ENCODE assay signal across 15 cellular contexts in genomic region chr11:85525711-85526110, GRCh38.
DNase-seq lines count a peak whose midpoint lies in the region; ATAC-seq and TF ChIP-seq lines count a peak whose summit lies in the region.
"Had no signal": no experiment of that assay in that cellular context is flagged by ENCODE, and none has a peak within 500 bp of the region (broad histone marks: within the 10 kb centered on the region; RNA-seq: fewer than 3 reads in every experiment).

No MANE protein-coding gene starts in this region.

- H2AK5ac ChIP-seq in H9 (ENCODE audit: insufficient read length, low read length) (no peak overlapping the region), neuronal stem cell (ENCODE audit: low read depth, low read length) (no peak overlapping the region)

- no peak for DNase-seq in H9
- DNase-seq in WTC11 (ENCODE audit: low spot score): no peak
- DNase-seq in neuronal stem cell (ENCODE audit: low spot score): no peak
- no peak for DNase-seq in stimulated activated naive CD4-positive, alpha-beta T cell (lab: John Stamatoyannopoulos, UW)
- DNase-seq in immature natural killer cell: no peak
- no peak for DNase-seq in HEK293T (ENCODE audit: extremely low spot score)
- DNase-seq: 8988T; AML-193; Caco-2; CD8-positive, alpha-beta memory T cell; DND-41; GDM1 had no signal

- H3K18ac ChIP-seq in H9 (ENCODE audit: insufficient read length, low read depth, low read length) (no peak overlapping the region), neuronal stem cell (ENCODE audit: low read length) (no peak overlapping the region)

- no peaks in the 10 kb centered on the region for H3K23me2 ChIP-seq in H9 (ENCODE audit: insufficient read length, low read depth, low read length, poor library complexity, severe bottlenecking)

- 0 out of 2 replicates have a peak, but pooled peaks cover 2% of the 10 kb centered on the region for H3K36me3 ChIP-seq in iPS-20b (ENCODE audit: insufficient read depth, low read depth, low read length)
- H3K36me3 ChIP-seq in neuronal stem cell (replicated peaks in 1 of 2; ENCODE audit: control insufficient read depth in 2 of 2, insufficient read depth in 2 of 2, low read length in 2 of 2): no peaks in the 10 kb centered on the region

- ATAC-seq in WTC11: peak; percentile 77
- ATAC-seq: HepG2 had no signal

- H4K8ac ChIP-seq in H9 (replicated peaks; ENCODE audit: insufficient read length, low read depth, low read length): no peak overlapping the region
- H4K8ac ChIP-seq in neuronal stem cell (ENCODE audit: low read depth, low read length): no peak overlapping the region

- CTCF ChIA-PET in WTC11 (lab: Charles Lee): no interaction called here
- CTCF ChIA-PET in HEK293T (lab: Yijun Ruan, JAX): no interaction called here

- POLR2A ChIA-PET in WTC11 (lab: Charles Lee) (no interaction called here), HEK293T (lab: Yijun Ruan, JAX) (no interaction called here)

- no peak overlapping the region for H2BK15ac ChIP-seq in H9 (ENCODE audit: low read depth, low read length)
- H2BK15ac ChIP-seq in neuronal stem cell (ENCODE audit: low read length): no peak overlapping the region

- H4K91ac ChIP-seq in H9 (ENCODE audit: insufficient read length, low read depth, low read length) (no peak overlapping the region), neuronal stem cell (ENCODE audit: low read depth, low read length, poor library complexity) (no peak overlapping the region)

- H3K9ac ChIP-seq in H9 (ENCODE audit: extremely low read depth, insufficient read length, low read length) (no peak overlapping the region), iPS-20b (ENCODE audit: low read depth, low read length) (peak overlapping the region; percentile 38; the same call in 1 of the 2 replicates), neuronal stem cell (ENCODE audit: low read depth, low read length, poor library complexity) (no peak overlapping the region)
- H3K9ac ChIP-seq: BLaER1 had no signal

- H4K20me1 ChIP-seq in H9 (ENCODE audit: control insufficient read depth, insufficient read depth, insufficient read length): no peaks in the 10 kb centered on the region
- H4K20me1 ChIP-seq: BLaER1 had no signal

- no peak overlapping the region for H3K4me3 Mint-ChIP-seq in H9
- H3K4me3 Mint-ChIP-seq in WTC11: peak overlapping the region; percentile 1; the same call in 1 of the 2 replicates
- no peak overlapping the region for H3K4me3 Mint-ChIP-seq in immature natural killer cell
- H3K4me3 Mint-ChIP-seq: CD8-positive, alpha-beta memory T cell had no signal

- H2BK5ac ChIP-seq in H9 (ENCODE audit: insufficient read length, low read length): no peak overlapping the region
- no peak overlapping the region for H2BK5ac ChIP-seq in neuronal stem cell (ENCODE audit: low read length)

- H3T11ph ChIP-seq in H9 (ENCODE audit: low read length): no peak overlapping the region

- H3K4ac ChIP-seq in H9 (ENCODE audit: low read depth, low read length) (no peak overlapping the region), neuronal stem cell (ENCODE audit: low read length) (no peak overlapping the region)

- H2BK20ac ChIP-seq in H9 (ENCODE audit: low read depth, low read length, poor library complexity, severe bottlenecking): no peak overlapping the region

- no peaks in the 10 kb centered on the region for H3K79me2 ChIP-seq in H9 (ENCODE audit: insufficient read depth, low read length)

- H4K5ac ChIP-seq in H9 (ENCODE audit: insufficient read length, low read depth, low read length): no peak overlapping the region

- H3K27me3 Mint-ChIP-seq in H9 (ENCODE audit: low read depth) (no peaks in the 10 kb centered on the region; the same call in 1 of the 2 replicates), WTC11 (ENCODE audit: low read depth) (peaks cover 5% of the 10 kb centered on the region; the same call in 1 of the 2 replicates), immature natural killer cell (ENCODE audit: low read depth in 3 of 3) (peaks cover 0 to 3% (median 1%) of the 10 kb centered on the region in 3 donors)
- H3K27me3 Mint-ChIP-seq: CD8-positive, alpha-beta memory T cell had no signal

- no CpG with 5 or more reads among the region's 3 CpGs for WGBS in H9 (ENCODE audit: extremely low coverage, insufficient read length, low lambda C conversion rate)
- no CpG with 5 or more reads among the region's 3 CpGs for WGBS in neuronal stem cell (ENCODE audit: extremely low coverage in 2 of 2, insufficient read length in 2 of 2, insufficient replicate concordance in 1 of 2), 2 donors

- H3K14ac ChIP-seq in H9 (ENCODE audit: insufficient read depth, low read length) (no peak overlapping the region), neuronal stem cell (ENCODE audit: low read length) (no peak overlapping the region)

- H2BK120ac ChIP-seq in H9 (ENCODE audit: low read depth, low read length, poor library complexity, severe bottlenecking) (no peak overlapping the region), neuronal stem cell (ENCODE audit: low read depth, low read length) (no peak overlapping the region)

- peak overlapping the region; percentile 48 for H2AFZ ChIP-seq in H9 (ENCODE audit: low read length)
- peak overlapping the region; percentile 67 for H2AFZ ChIP-seq in neuronal stem cell (ENCODE audit: low read length)

- peak overlapping the region; percentile 92 to 98 (median 94) for H3K27ac Mint-ChIP-seq in H9
- H3K27ac Mint-ChIP-seq in WTC11: peak overlapping the region; percentile 93
- no peak overlapping the region for H3K27ac Mint-ChIP-seq in immature natural killer cell
- H3K27ac Mint-ChIP-seq: CD8-positive, alpha-beta memory T cell had no signal

- H3K4me1 Mint-ChIP-seq in H9: peaks cover 24 to 33% of the 10 kb centered on the region in 2 experiments
- H3K4me1 Mint-ChIP-seq in WTC11: peaks cover 43% of the 10 kb centered on the region
- no peaks in the 10 kb centered on the region for H3K4me1 Mint-ChIP-seq in immature natural killer cell
- H3K4me1 Mint-ChIP-seq: CD8-positive, alpha-beta memory T cell had no signal

- H3K56ac ChIP-seq in H9 (ENCODE audit: insufficient read length, low read depth, low read length): no peak overlapping the region

- H3K9me3 Mint-ChIP-seq in H9 (peaks cover 47 to 50% of the 10 kb centered on the region in 2 experiments), WTC11 (peaks cover 54% of the 10 kb centered on the region), immature natural killer cell (peaks cover 3 to 26% (median 12%) of the 10 kb centered on the region in 6 donors)

- H3K4me2 ChIP-seq in H9 (ENCODE audit: insufficient read depth, insufficient read length, low read length) (no peak overlapping the region), neuronal stem cell (ENCODE audit: insufficient read depth, low read length, poor library complexity, severe bottlenecking) (no peak overlapping the region)
- H3K4me2 ChIP-seq: BLaER1 had no signal

- no peaks in the 10 kb centered on the region for H3K27me3 ChIP-seq in H9 (ENCODE audit: insufficient read depth, low read length)
- no peaks in the 10 kb centered on the region for H3K27me3 ChIP-seq in iPS-20b (ENCODE audit: insufficient read depth, low read length)
- H3K27me3 ChIP-seq in neuronal stem cell (ENCODE audit: control insufficient read depth in 3 of 3, insufficient read depth in 3 of 3, low read depth in 1 of 3, low read length in 3 of 3): no peaks in the 10 kb centered on the region
- H3K27me3 ChIP-seq: BLaER1 had no signal

- H3K79me1 ChIP-seq in H9 (ENCODE audit: insufficient read depth, low read depth, low read length, poor library complexity, severe bottlenecking) (no peaks in the 10 kb centered on the region), neuronal stem cell (ENCODE audit: low read depth, low read length) (no peaks in the 10 kb centered on the region)

- H2BK12ac ChIP-seq in H9 (ENCODE audit: insufficient read length, low read depth, low read length) (no peak overlapping the region), neuronal stem cell (ENCODE audit: low read length) (no peak overlapping the region)

- TF ChIP-seq CTCF in H9 (conservative IDR thresholded peaks at IDR 0.05) (no peak), WTC11 (IDR thresholded peaks at IDR 0.05) (no peak)

- H3K4me1 ChIP-seq in H9 (ENCODE audit: insufficient read depth, low read length) (peaks cover 7% of the 10 kb centered on the region; the same call in 1 of the 2 replicates), iPS-20b (ENCODE audit: insufficient read depth, low read length) (peaks cover 21% of the 10 kb centered on the region), neuronal stem cell (ENCODE audit: control insufficient read depth in 2 of 2, insufficient read depth in 1 of 2, low read depth in 1 of 2, low read length in 2 of 2) (peaks cover 0 to 3% of the 10 kb centered on the region in 2 donors)
- H3K4me1 ChIP-seq: BLaER1, Caco-2 had no signal

- H3K36me3 Mint-ChIP-seq in H9 (ENCODE audit: insufficient read depth in 1 of 3, low read depth in 3 of 3) (peaks cover 49 to 66% (median 53%) of the 10 kb centered on the region in 3 experiments), WTC11 (peaks cover 62% of the 10 kb centered on the region), immature natural killer cell (peaks cover 0 to 6% (median 0%) of the 10 kb centered on the region in 3 donors)

- H3K27ac ChIP-seq in H9 (ENCODE audit: insufficient read length, low read depth, low read length) (peak overlapping the region; percentile 62), iPS-20b (ENCODE audit: low read length) (peak overlapping the region; percentile 59), neuronal stem cell (replicated peaks; ENCODE audit: low read length) (no peak overlapping the region)
- H3K27ac ChIP-seq: BLaER1 had no signal

- peaks cover 19% of the 10 kb centered on the region for H3K9me3 ChIP-seq in H9 (ENCODE audit: control insufficient read depth, low read depth, low read length)
- peaks cover 31% of the 10 kb centered on the region for H3K9me3 ChIP-seq in iPS-20b (ENCODE audit: insufficient read depth, low read depth, low read length)
- peaks cover 10 to 13% of the 10 kb centered on the region in 2 donors for H3K9me3 ChIP-seq in neuronal stem cell (replicated peaks in 1 of 2; ENCODE audit: control insufficient read depth in 2 of 2, insufficient read depth in 1 of 2, low read depth in 1 of 2, low read length in 2 of 2)

- H3K23ac ChIP-seq in H9 (ENCODE audit: insufficient read length, low read depth, low read length): no peak overlapping the region
- no peak overlapping the region for H3K23ac ChIP-seq in neuronal stem cell (ENCODE audit: low read depth, low read length, poor library complexity)

- H3K4me3 ChIP-seq in iPS-20b (ENCODE audit: low read length) (no peak overlapping the region), neuronal stem cell (ENCODE audit: low read length in 2 of 2) (no peak overlapping the region)
- H3K4me3 ChIP-seq: BLaER1 had no signal

TF ChIP-seq in HEK293T, 16 proteins besides CTCF, POLR2A, EP300 and RAD21 (continues in another document):
- TF ChIP-seq PKNOX1 (IDR thresholded peaks at IDR 0.05) (no peak), TARDBP (IDR thresholded peaks at IDR 0.05) (no peak)

Comparison
In these comparisons a context has a peak if more than half of its experiments do, and no peak if none do; other contexts are left out.
1. H3K27ac Mint-ChIP-seq: peak in H9 (3 of 3) and WTC11 (single experiment); none in immature natural killer cell (0 of 6).